8 cellular contexts compared by ENCODE assay signal in genomic region chr2:43224131-43224570, GRCh38. TPM values are rescaled to one million over a fixed set of nuclear protein-coding genes. Genes with fewer than 3 reads are reported as not detected.
DNase-seq lines count a peak whose midpoint lies in the region; ATAC-seq, FAIRE-seq and TF ChIP-seq lines count a peak whose summit lies in the region.

No MANE protein-coding gene starts in this region.

- peak overlapping the region; percentile 95 to 97 for H3K4me3 ChIP-seq in SK-N-SH (ENCODE audit: low read depth in 2 of 2, low read length in 1 of 2)
- peak overlapping the region; percentile 75 for H3K4me3 ChIP-seq in psoas muscle

- intact Hi-C loops in left cardiac atrium (cut with DNase I) (loop anchor here in 1 of 2 donors (10.0 kb wide), 2 partner anchors 89 to 369 kb away; no protein-coding TSS in a partner anchor), psoas muscle (cut with DNase I) (loop anchor here in 1 of 2 donors (5.0 kb wide), 1 partner anchor 137 kb away; no protein-coding TSS in a partner anchor)

- H3K4me3 Mint-ChIP-seq in activated naive CD8-positive, alpha-beta T cell treated with anti-CD3 and anti-CD28 coated beads, Interleukin-2, amount 10 ng/mL, durations not matched to agents 7 days and 5 days = peak overlapping the region; percentile 98

- H3K27ac Mint-ChIP-seq in activated naive CD8-positive, alpha-beta T cell treated with anti-CD3 and anti-CD28 coated beads, Interleukin-2, amount 10 ng/mL, durations not matched to agents 7 days and 5 days = peak overlapping the region; percentile 100

- CTCF ChIA-PET in SK-N-SH (lab: Yijun Ruan, JAX) = interaction anchor here (0.7 to 16.3 kb wide), 32 partner anchors 12 to 560 kb away, joined by 3 to 299 read pairs (median 3); no protein-coding TSS in a partner anchor

- peaks cover 76% of the 10 kb centered on the region for H3K79me2 ChIP-seq in SK-N-SH (ENCODE audit: insufficient read depth)

- no peak; a peak in 1 of 4 replicates for TF ChIP-seq EP300 in SK-N-SH (IDR thresholded peaks at IDR 0.05; ENCODE audit: borderline replicate concordance in 1 of 2, low read depth in 1 of 2, low read length in 1 of 2)

- H4K20me1 ChIP-seq in SK-N-SH (ENCODE audit: insufficient read depth) = peaks cover 34% of the 10 kb centered on the region

- FAIRE-seq in urothelium cell line (lab: Jason Lieb, UNC) = no peak

- TF ChIP-seq RAD21 in SK-N-SH (IDR thresholded peaks at IDR 0.05; ENCODE audit: low read length) = peak; percentile 61

- TF ChIP-seq CTCF in SK-N-SH (IDR thresholded peaks at IDR 0.05) (peak; percentile 60), psoas muscle (IDR thresholded peaks at IDR 0.05) (peak; percentile 25)

- H3K9me3 Mint-ChIP-seq in activated naive CD8-positive, alpha-beta T cell treated with anti-CD3 and anti-CD28 coated beads, Interleukin-2, amount 10 ng/mL, durations not matched to agents 7 days and 5 days = no peaks in the 10 kb centered on the region

- H3K27me3 ChIP-seq in SK-N-SH (ENCODE audit: insufficient read depth) = no peaks in the 10 kb centered on the region
- H3K27me3 ChIP-seq in psoas muscle (ENCODE audit: insufficient read depth in 3 of 3, low read length in 2 of 3) = no peaks in the 10 kb centered on the region

- H3K9me3 ChIP-seq in SK-N-SH = no peaks in the 10 kb centered on the region
- H3K9me3 ChIP-seq in psoas muscle = no peaks in the 10 kb centered on the region

- H3K27me3 Mint-ChIP-seq in activated naive CD8-positive, alpha-beta T cell treated with anti-CD3 and anti-CD28 coated beads, Interleukin-2, amount 10 ng/mL, durations not matched to agents 7 days and 5 days = no peaks in the 10 kb centered on the region

- H3K9me2 ChIP-seq in SK-N-SH = no peaks in the 10 kb centered on the region

- H3K4me2 ChIP-seq in SK-N-SH = peak overlapping the region; percentile 83

- peaks cover 39% of the 10 kb centered on the region for H3K4me1 Mint-ChIP-seq in activated naive CD8-positive, alpha-beta T cell treated with anti-CD3 and anti-CD28 coated beads, Interleukin-2, amount 10 ng/mL, durations not matched to agents 7 days and 5 days

- DNase-seq in H4 (ENCODE audit: low spot score) = peak; percentile 65
- peak; percentile 70 for DNase-seq in SK-N-SH
- DNase-seq in activated naive CD8-positive, alpha-beta T cell treated with anti-CD3 and anti-CD28 coated beads, Interleukin-2, amount 10 ng/mL, durations not matched to agents 7 days and 5 days = no peak
- DNase-seq in left cardiac atrium = peak; percentile 73
- DNase-seq in psoas muscle = peak; percentile 74 to 84
- DNase-seq in urothelium cell line (ENCODE audit: low spot score) = peak; percentile 69
- no peak for DNase-seq in NCI-H146 (lab: John Stamatoyannopoulos, UW)
- DNase-seq in cerebellum (ENCODE audit: low spot score) = no peak

- peaks cover 45% of the 10 kb centered on the region for H3K36me3 Mint-ChIP-seq in activated naive CD8-positive, alpha-beta T cell treated with anti-CD3 and anti-CD28 coated beads, Interleukin-2, amount 10 ng/mL, durations not matched to agents 7 days and 5 days

- peaks cover 56% of the 10 kb centered on the region for H3F3A ChIP-seq in SK-N-SH (replicated peaks; ENCODE audit: insufficient read depth)

- H2AFZ ChIP-seq in SK-N-SH (ENCODE audit: low read depth) = no peak overlapping the region

- H3K27ac ChIP-seq in SK-N-SH (ENCODE audit: low read depth in 2 of 2, low read length in 1 of 2) (peak overlapping the region; percentile 94 to 95), psoas muscle (peak overlapping the region; percentile 91)

- H3K36me3 ChIP-seq in SK-N-SH (replicated peaks in 1 of 2; ENCODE audit: control insufficient read depth in 1 of 2, insufficient read depth in 2 of 2, low read length in 1 of 2) (peaks cover 21 to 31% of the 10 kb centered on the region in 2 experiments), psoas muscle (ENCODE audit: insufficient read depth in 1 of 2, low read depth in 1 of 2) (peaks cover 7 to 34% of the 10 kb centered on the region in 2 donors)

- no peak for ATAC-seq in activated naive CD8-positive, alpha-beta T cell treated with anti-CD3 and anti-CD28 coated beads, Interleukin-2, amount 10 ng/mL, durations not matched to agents 7 days and 5 days (ENCODE audit: low read depth)
- ATAC-seq in left cardiac atrium = no peak
- ATAC-seq in psoas muscle = no peak

- H3K4me1 ChIP-seq in SK-N-SH (ENCODE audit: control insufficient read depth in 1 of 2, insufficient read depth in 2 of 2, low read depth in 1 of 2, low read length in 1 of 2) = peaks cover 37 to 73% of the 10 kb centered on the region in 2 experiments
- H3K4me1 ChIP-seq in psoas muscle = peaks cover 48% of the 10 kb centered on the region

- 1% methylated on average over 26 of the region's 41 CpGs for WGBS in SK-N-SH (ENCODE audit: low lambda C conversion rate)
- 0 to 5% (median 1%) methylated on average over 17 to 41 of the region's 41 CpGs for WGBS in psoas muscle, 3 donors

- POLR2A ChIA-PET in SK-N-SH (lab: Yijun Ruan, JAX) = interaction anchor here (0.7 to 1.2 kb wide), 3 partner anchors 44 to 249 kb away, joined by 3 to 5 read pairs (median 3); no protein-coding TSS in a partner anchor
- POLR2A ChIA-PET in activated naive CD8-positive, alpha-beta T cell treated with anti-CD3 and anti-CD28 coated beads, Interleukin-2, amount 10 ng/mL, durations not matched to agents 7 days and 5 days (lab: Charles Lee) = interaction anchor here (0.7 to 17.2 kb wide), 7 partner anchors 21 to 90 kb away, joined by 3 to 1375 read pairs (median 34); no protein-coding TSS in a partner anchor

- peak overlapping the region; percentile 99 for H3K9ac ChIP-seq in SK-N-SH

TF ChIP-seq in SK-N-SH, 30 proteins besides CTCF, POLR2A, EP300 and RAD21 (continues in another document):
- TF ChIP-seq FOXM1 (IDR thresholded peaks at IDR 0.05; ENCODE audit: low read depth) (no peak), GABPA (IDR thresholded peaks at IDR 0.05; ENCODE audit: low read depth) (no peak), USF2 (IDR thresholded peaks at IDR 0.05; ENCODE audit: borderline replicate concordance, low read depth, low read length) (no peak), IRF3 (IDR thresholded peaks at IDR 0.05; ENCODE audit: low read depth, low read length) (no peak), FOSL2 (IDR thresholded peaks at IDR 0.05; ENCODE audit: borderline replicate concordance, low read depth) (no peak), JUND (IDR thresholded peaks at IDR 0.05) (no peak), MAX (IDR thresholded peaks at IDR 0.05; ENCODE audit: low read depth) (0 out of 2 replicates have a peak, but pooled peaks have one; percentile 9), FOXJ3 (CRISPR knock-in tag; IDR thresholded peaks at IDR 0.05) (no peak), POLR2AphosphoS5 (IDR thresholded peaks at IDR 0.05; ENCODE audit: low read depth, low read length) (no peak), RFX5 (IDR thresholded peaks at IDR 0.05; ENCODE audit: low read length) (no peak), ZBTB33 (IDR thresholded peaks at IDR 0.05; ENCODE audit: borderline replicate concordance, low read depth) (0 out of 2 replicates have a peak, but pooled peaks have one; percentile 9), TAF1 (IDR thresholded peaks at IDR 0.05; ENCODE audit: borderline replicate concordance, low read depth, low read length) (peak; percentile 35; the same call in 1 of the 2 replicates), EZH2phosphoT487 (IDR thresholded peaks at IDR 0.05; ENCODE audit: borderline replicate concordance, low read depth) (no peak)

RNA-seq across cellular contexts. Expression of gene ZFP36L2, which starts 2.3 kb away (rescaled TPM):
- 1.2 and 2.1 TPM in 2 replicates for total RNA-seq in H4 (2014; rRNA removed; shearing (Covaris generic))
- polyA plus RNA-seq in SK-N-SH (2012; rRNA removed) (12.5 and 18.4 TPM in 2 replicates), psoas muscle (10 to 100 TPM; 26.3 to 36.7 (median 34.5) TPM)
- polyA plus RNA-seq in SK-N-SH (2012; cell fraction: cytosol; rRNA removed) = 22.0 and 22.2 TPM in 2 replicates
- 24.1 and 24.2 TPM in 2 replicates for polyA plus RNA-seq in SK-N-SH (2012; cell fraction: nucleus; rRNA removed)
- total RNA-seq in activated naive CD8-positive, alpha-beta T cell treated with anti-CD3 and anti-CD28 coated beads, Interleukin-2, amount 10 ng/mL, durations not matched to agents 7 days and 5 days = 100 to 1,000 TPM; 207 to 218 TPM
- total RNA-seq in left cardiac atrium (10 to 100 TPM; 64.0 to 82.1 TPM), psoas muscle (100 to 1,000 TPM in 1 of 4 donors, 10 to 100 TPM in 3; 48.9 to 103 (median 71.4) TPM), cerebellum (6.6 TPM)

Comparison
In these comparisons a context has a peak if more than half of its experiments do, and no peak if none do; other contexts are left out.
1. DNase-seq: peak in H4 (single experiment), SK-N-SH (single experiment), left cardiac atrium (single experiment), psoas muscle (2 of 2) and urothelium cell line (single experiment); none in activated naive CD8-positive, alpha-beta T cell treated with anti-CD3 and anti-CD28 coated beads, Interleukin-2, amount 10 ng/mL, durations not matched to agents 7 days and 5 days (single experiment), NCI-H146 (single experiment) and cerebellum (single experiment).